Comparison of ENCODE assay signal across 1 cellular context in the genomic region with DNA sequence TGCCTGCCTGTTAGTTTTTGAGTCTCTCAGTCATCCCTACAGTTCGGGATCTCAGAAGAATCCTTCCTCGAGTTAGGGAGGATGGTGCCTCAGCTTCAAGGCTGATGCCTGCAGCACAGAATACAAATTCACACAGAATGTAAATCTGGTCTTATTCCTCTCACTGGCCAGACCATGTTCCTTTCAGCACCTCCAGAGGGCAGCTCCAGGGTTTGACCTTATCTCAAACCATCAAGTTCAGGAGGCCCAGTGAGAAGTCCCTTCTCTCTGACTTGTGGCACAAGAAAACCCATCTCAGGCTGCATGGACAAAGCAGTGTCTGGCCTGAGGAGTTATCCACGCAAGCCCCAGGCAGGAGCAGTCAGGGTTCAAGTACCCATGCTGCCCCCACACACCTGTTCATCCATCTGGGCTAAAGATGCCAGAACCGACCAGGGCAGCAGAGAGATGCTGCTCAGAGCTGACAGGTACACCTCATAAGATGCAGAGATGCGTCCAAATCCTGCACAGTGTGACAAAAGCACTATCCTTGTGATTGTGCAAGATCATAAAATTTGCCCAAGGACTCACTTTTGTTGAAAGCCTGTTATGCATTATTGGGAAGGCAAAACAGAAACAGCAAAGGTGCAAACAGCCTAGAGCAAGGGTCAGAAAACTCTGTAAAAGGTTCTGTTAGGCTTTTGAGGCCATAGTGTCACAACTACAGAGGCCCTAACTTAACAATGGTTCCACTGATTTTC.
TF ChIP-seq lines count a peak whose summit lies in the region.

No MANE protein-coding gene starts in this region.

TF ChIP-seq in K562, 482 proteins besides CTCF, POLR2A, EP300 and RAD21 (continued from another document):
- TF ChIP-seq ATF3 (IDR thresholded peaks at IDR 0.05) (no peak), ATF3 (CRISPR knock-in tag; conservative IDR thresholded peaks at IDR 0.05) (no peak), MCM3 (IDR thresholded peaks at IDR 0.05) (no peak), PHF20 (IDR thresholded peaks at IDR 0.05; ENCODE audit: partially characterized antibody) (no peak), CXXC5 (CRISPR knock-in tag; IDR thresholded peaks at IDR 0.05) (no peak), KLF16 (IDR thresholded peaks at IDR 0.05) (no peak), TARDBP (IDR thresholded peaks at IDR 0.05) (no peak), SMC3 (conservative IDR thresholded peaks at IDR 0.05; ENCODE audit: insufficient read depth, low read depth, low read length) (peak; percentile 42; the same call in 1 of the 2 replicates), SREBF1 (IDR thresholded peaks at IDR 0.05; ENCODE audit: borderline replicate concordance, low read depth, low read length) (no peak), TBP (optimal IDR thresholded peaks at IDR 0.05; ENCODE audit: low read depth, low read length) (no peak), CEBPB (tag; IDR thresholded peaks at IDR 0.05) (peak; percentile 46; the same call in 1 of the 2 replicates), GATA2 (CRISPR knock-in tag; IDR thresholded peaks at IDR 0.05) (peak; percentile 87), ZNF395 (CRISPR knock-in tag; IDR thresholded peaks at IDR 0.05) (no peak), NCOA2 (IDR thresholded peaks at IDR 0.05; ENCODE audit: partially characterized antibody in 2 of 2) (no peak), SMARCA5 (IDR thresholded peaks at IDR 0.05) (no peak), POLR2H (tag; IDR thresholded peaks at IDR 0.05; ENCODE audit: low read depth) (no peak), PYGO2 (tag; IDR thresholded peaks at IDR 0.05) (no peak), ZNF274 (IDR thresholded peaks at IDR 0.05; ENCODE audit: borderline replicate concordance, low read depth, low read length) (no peak), LCOR (CRISPR knock-in tag; IDR thresholded peaks at IDR 0.05) (no peak), CC2D1A (IDR thresholded peaks at IDR 0.05) (no peak), ZKSCAN8 (CRISPR knock-in tag; IDR thresholded peaks at IDR 0.05) (no peak), STAG1 (CRISPR knock-in tag; IDR thresholded peaks at IDR 0.05; ENCODE audit: borderline replicate concordance) (no peak)
- TF ChIP-seq, protein P1, sequence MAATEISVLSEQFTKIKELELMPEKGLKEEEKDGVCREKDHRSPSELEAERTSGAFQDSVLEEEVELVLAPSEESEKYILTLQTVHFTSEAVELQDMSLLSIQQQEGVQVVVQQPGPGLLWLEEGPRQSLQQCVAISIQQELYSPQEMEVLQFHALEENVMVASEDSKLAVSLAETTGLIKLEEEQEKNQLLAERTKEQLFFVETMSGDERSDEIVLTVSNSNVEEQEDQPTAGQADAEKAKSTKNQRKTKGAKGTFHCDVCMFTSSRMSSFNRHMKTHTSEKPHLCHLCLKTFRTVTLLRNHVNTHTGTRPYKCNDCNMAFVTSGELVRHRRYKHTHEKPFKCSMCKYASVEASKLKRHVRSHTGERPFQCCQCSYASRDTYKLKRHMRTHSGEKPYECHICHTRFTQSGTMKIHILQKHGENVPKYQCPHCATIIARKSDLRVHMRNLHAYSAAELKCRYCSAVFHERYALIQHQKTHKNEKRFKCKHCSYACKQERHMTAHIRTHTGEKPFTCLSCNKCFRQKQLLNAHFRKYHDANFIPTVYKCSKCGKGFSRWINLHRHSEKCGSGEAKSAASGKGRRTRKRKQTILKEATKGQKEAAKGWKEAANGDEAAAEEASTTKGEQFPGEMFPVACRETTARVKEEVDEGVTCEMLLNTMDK (IDR thresholded peaks at IDR 0.05; ENCODE audit: borderline replicate concordance, insufficient read depth, low read depth, low read length, poor library complexity, severe bottlenecking) = peak; percentile 72
- TF ChIP-seq, protein P2, sequence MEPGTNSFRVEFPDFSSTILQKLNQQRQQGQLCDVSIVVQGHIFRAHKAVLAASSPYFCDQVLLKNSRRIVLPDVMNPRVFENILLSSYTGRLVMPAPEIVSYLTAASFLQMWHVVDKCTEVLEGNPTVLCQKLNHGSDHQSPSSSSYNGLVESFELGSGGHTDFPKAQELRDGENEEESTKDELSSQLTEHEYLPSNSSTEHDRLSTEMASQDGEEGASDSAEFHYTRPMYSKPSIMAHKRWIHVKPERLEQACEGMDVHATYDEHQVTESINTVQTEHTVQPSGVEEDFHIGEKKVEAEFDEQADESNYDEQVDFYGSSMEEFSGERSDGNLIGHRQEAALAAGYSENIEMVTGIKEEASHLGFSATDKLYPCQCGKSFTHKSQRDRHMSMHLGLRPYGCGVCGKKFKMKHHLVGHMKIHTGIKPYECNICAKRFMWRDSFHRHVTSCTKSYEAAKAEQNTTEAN (CRISPR knock-in tag; IDR thresholded peaks at IDR 0.05) = no peak
- TF ChIP-seq, protein P3, sequence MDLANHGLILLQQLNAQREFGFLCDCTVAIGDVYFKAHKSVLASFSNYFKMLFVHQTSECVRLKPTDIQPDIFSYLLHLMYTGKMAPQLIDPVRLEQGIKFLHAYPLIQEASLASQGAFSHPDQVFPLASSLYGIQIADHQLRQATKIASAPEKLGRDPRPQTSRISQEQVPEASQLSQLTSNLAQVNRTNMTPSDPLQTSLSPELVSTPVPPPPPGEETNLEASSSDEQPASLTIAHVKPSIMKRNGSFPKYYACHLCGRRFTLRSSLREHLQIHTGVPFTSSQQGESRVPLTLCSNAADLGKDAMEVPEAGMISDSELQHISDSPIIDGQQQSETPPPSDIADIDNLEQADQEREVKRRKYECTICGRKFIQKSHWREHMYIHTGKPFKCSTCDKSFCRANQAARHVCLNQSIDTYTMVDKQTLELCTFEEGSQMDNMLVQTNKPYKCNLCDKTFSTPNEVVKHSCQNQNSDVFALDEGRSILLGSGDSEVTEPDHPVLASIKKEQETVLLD (IDR thresholded peaks at IDR 0.05) = no peak
TF ChIP-seq in K562: peak in this region for 7.
